In the genomic region with DNA sequence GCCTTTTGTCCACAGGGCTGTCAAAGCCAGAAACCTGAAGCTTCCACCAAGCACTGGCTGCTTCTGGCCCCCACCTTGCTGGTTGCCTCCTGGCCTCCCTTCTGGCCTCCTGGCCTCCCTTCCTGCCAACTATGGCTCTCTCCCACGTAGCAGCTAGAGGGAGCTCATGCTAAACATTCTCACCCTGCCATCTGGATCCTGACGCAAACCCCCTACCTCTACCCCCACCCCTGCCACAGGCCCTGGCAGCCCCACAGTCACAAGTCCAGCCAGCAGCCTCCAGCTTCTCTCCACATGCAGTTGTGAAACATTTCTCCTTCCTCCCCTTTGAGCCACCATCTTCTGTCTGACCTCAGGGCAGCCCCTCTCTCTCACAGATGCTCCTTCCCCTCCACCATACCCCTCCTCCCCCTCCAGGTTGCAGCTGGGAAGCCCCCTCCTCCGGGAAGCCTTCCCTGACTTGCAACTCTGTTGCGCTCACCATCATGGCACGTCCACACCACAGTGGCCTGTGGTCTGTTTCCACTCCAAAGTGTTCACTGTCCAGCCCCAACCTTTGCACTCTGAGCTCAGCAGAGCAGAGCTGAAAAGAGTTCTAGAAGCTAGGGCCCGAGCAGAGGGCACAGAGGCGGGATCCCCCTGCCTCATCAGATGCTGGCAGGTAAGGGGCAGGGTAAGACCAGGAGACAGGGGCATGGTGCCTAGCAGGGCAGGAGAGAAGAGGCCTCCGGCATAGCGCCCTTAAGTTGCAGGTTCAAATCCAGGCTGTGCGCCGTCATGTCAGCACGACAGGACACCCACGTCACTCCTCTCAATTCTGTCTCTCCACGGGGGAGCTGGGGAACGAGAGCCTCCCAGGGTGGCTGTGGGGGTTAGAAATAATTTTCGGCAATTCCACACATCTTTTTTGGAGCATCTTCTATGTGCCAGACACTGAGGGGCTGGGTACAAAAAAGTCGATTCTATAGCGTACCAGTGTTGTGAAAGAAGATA, we compare ENCODE assay signal across 13 cellular contexts. TPM values are rescaled to one million over a fixed set of nuclear protein-coding genes. Genes with fewer than 3 reads are reported as not detected.
DNase-seq lines count a peak whose midpoint lies in the region; ATAC-seq, FAIRE-seq and TF ChIP-seq lines count a peak whose summit lies in the region.
"Had no signal": no experiment of that assay in that cellular context is flagged by ENCODE, and none has a peak within 500 bp of the region (broad histone marks: within the 10 kb centered on the region; RNA-seq: fewer than 3 reads in every experiment).

No MANE protein-coding gene starts in this region.

- peaks cover 9% of the 10 kb centered on the region for H3K36me3 Mint-ChIP-seq in endodermal cell (ENCODE audit: low read depth)
- H3K36me3 Mint-ChIP-seq in mesothelial cell of epicardium: peaks cover 7% of the 10 kb centered on the region
- H3K36me3 Mint-ChIP-seq: memory B cell had no signal

- H3K9ac ChIP-seq in HepG2 (ENCODE audit: insufficient read depth, low read depth, low read length) (no peak overlapping the region), endodermal cell (ENCODE audit: extremely low read depth, low read length, poor library complexity, severe bottlenecking) (no peak overlapping the region)

- H3K36me3 ChIP-seq in HepG2 (replicated peaks in 1 of 2; ENCODE audit: control insufficient read depth in 1 of 2, insufficient read depth in 2 of 2, low read length in 2 of 2) (no peaks in the 10 kb centered on the region), right lobe of liver (no peaks in the 10 kb centered on the region), endodermal cell (ENCODE audit: control insufficient read depth, insufficient read depth, low read length) (no peaks in the 10 kb centered on the region), mucosa of descending colon (ENCODE audit: low read depth) (no peaks in the 10 kb centered on the region)
- H3K36me3 ChIP-seq: breast epithelium had no signal

- H3K27me3 ChIP-seq in HepG2 (ENCODE audit: control insufficient read depth in 1 of 2, insufficient read depth in 2 of 2, low read length in 2 of 2): peaks cover 0 to 2% of the 10 kb centered on the region in 2 experiments; a peak in 1 of 5 replicates
- H3K27me3 ChIP-seq in right lobe of liver: no peaks in the 10 kb centered on the region
- no peaks in the 10 kb centered on the region for H3K27me3 ChIP-seq in endodermal cell (ENCODE audit: control insufficient read depth, insufficient read depth, low read length, poor library complexity, severe bottlenecking)
- H3K27me3 ChIP-seq: breast epithelium had no signal

- BruUV-seq in HepG2 (replicated peaks; lab: Mats Ljungman, UMichigan): no TSS peak

- TF ChIP-seq CTCF in HepG2 (CRISPR knock-in tag; IDR thresholded peaks at IDR 0.05): peak; percentile 49; the same call in 1 of the 2 replicates
- TF ChIP-seq CTCF in right lobe of liver (IDR thresholded peaks at IDR 0.05): no peak
- TF ChIP-seq CTCF in endodermal cell (conservative IDR thresholded peaks at IDR 0.05): peak; percentile 52
- TF ChIP-seq CTCF in mucosa of descending colon (IDR thresholded peaks at IDR 0.05): no peak
- TF ChIP-seq CTCF in mesothelial cell of epicardium (IDR thresholded peaks at IDR 0.05; ENCODE audit: unreplicated experiment): no peak

- POLR2A ChIA-PET in HepG2 (lab: Yijun Ruan, JAX): interaction anchor here (0.6 kb wide), 1 partner anchor 297 kb away, joined by 3 read pairs; no protein-coding TSS in a partner anchor

- in situ Hi-C loops in HepG2 (cut with HindIII; ENCODE audit: extremely low pct_ligation_motif_present, low pct_unique_long_range_greater_than_20kb): no loop called here

- H3K27me3 Mint-ChIP-seq in endodermal cell (ENCODE audit: insufficient read depth) (no peaks in the 10 kb centered on the region), mesothelial cell of epicardium (ENCODE audit: low read depth) (no peaks in the 10 kb centered on the region)

- H4K20me1 ChIP-seq in HepG2 (ENCODE audit: insufficient read depth, low read length): no peaks in the 10 kb centered on the region

- no peak for FAIRE-seq in HepG2 (lab: Jason Lieb, UNC)
- FAIRE-seq: endometrium had no signal

- CTCF ChIA-PET in HepG2 (lab: Yijun Ruan, JAX; ENCODE audit: low intra/inter-chr PET ratio, low total read pairs): interaction anchor here (1.0 to 2.2 kb wide), 2 partner anchors 150 kb away, joined by 5 to 8 read pairs; no protein-coding TSS in a partner anchor

- TF ChIP-seq RAD21 in HepG2 (CRISPR knock-in tag; IDR thresholded peaks at IDR 0.05): no peak

- H3K27ac ChIP-seq in HepG2 (ENCODE audit: extremely low read length, insufficient read depth, low read length): no peak overlapping the region
- no peak overlapping the region for H3K27ac ChIP-seq in right lobe of liver
- no peak overlapping the region for H3K27ac ChIP-seq in endodermal cell (ENCODE audit: low read depth, low read length)
- H3K27ac ChIP-seq: breast epithelium had no signal

- WGBS in HepG2 (ENCODE audit: low lambda C conversion rate): 22% methylated on average over 13 of the region's 18 CpGs
- 54% methylated on average over 13 of the region's 18 CpGs for WGBS in right lobe of liver (ENCODE audit: insufficient coverage, low coverage, low lambda C conversion rate, missing lambda C conversion rate)
- WGBS in endodermal cell (ENCODE audit: insufficient coverage in 1 of 2, insufficient read length in 1 of 2), 2 experiments: 88 to 91% methylated on average over 15 to 18 of the region's 18 CpGs

- H3K27ac Mint-ChIP-seq in endodermal cell (no peak overlapping the region), mesothelial cell of epicardium (no peak overlapping the region)
- H3K27ac Mint-ChIP-seq: activated T-helper 1 cell treated with anti-CD3 and anti-CD28 coated beads, Interleukin-12 subunit alpha, Interleukin-12 subunit beta, Interleukin-2, Interleukin-4 antibody, amounts not matched to agents 30 ng/mL and 10 ng/mL and 1 ng/mL, durations not matched to agents 14 hours and 24 hours and 36 hours; memory B cell had no signal

- TF ChIP-seq POLR2A in HepG2 (IDR thresholded peaks at IDR 0.05; ENCODE audit: insufficient read depth in 1 of 2, low read depth in 2 of 2, low read length in 2 of 2) (no peak), right lobe of liver (IDR thresholded peaks at IDR 0.05) (no peak)

- DNase-seq in HepG2 (ENCODE audit: low spot score): peak; percentile 13
- DNase-seq in right lobe of liver: no peak
- peak; percentile 18 for DNase-seq in NCI-H82 treated with DMSO at 0.1 percent for 48 hours (lab: John Stamatoyannopoulos, UW; ENCODE audit: unreplicated experiment)
- peak; percentile 60 for DNase-seq in endodermal cell
- DNase-seq in globus pallidus (ENCODE audit: low spot score): no peak
- DNase-seq in mucosa of descending colon: no peak
- no peak for DNase-seq in NCI-H2029 treated with DMSO at 0.1 percent for 48 hours (lab: John Stamatoyannopoulos, UW)
- no peak for DNase-seq in mesothelial cell of epicardium (ENCODE audit: low spot score in 2 of 2, unreplicated experiment in 2 of 2)
- DNase-seq: activated CD4-positive, alpha-beta T cell treated with anti-CD3 and anti-CD28 coated beads for 4 hours had no signal

- H3K4me1 Mint-ChIP-seq in endodermal cell: no peaks in the 10 kb centered on the region
- H3K4me1 Mint-ChIP-seq in mesothelial cell of epicardium: peaks cover 1% of the 10 kb centered on the region

- no peak overlapping the region for H2AFZ ChIP-seq in HepG2 (ENCODE audit: low read length)

- peak; percentile 20; the same call in 2 of the 3 replicates for ATAC-seq in HepG2
- ATAC-seq in right lobe of liver: no peak
- ATAC-seq in mucosa of descending colon: no peak

- no peak overlapping the region for H3K4me2 ChIP-seq in HepG2 (ENCODE audit: low read depth, low read length)

- intact Hi-C loops in HepG2 (cut with micrococcal nuclease; ENCODE audit: unreplicated experiment) (no loop called here), right lobe of liver (cut with DNase I) (no loop called here), mucosa of descending colon (cut with DNase I, micrococcal nuclease) (no loop called here)

- H3K79me2 ChIP-seq in HepG2 (ENCODE audit: insufficient read depth, low read length): no peaks in the 10 kb centered on the region

- no peaks in the 10 kb centered on the region for H3K9me3 Mint-ChIP-seq in endodermal cell
- peaks cover 3% of the 10 kb centered on the region for H3K9me3 Mint-ChIP-seq in mesothelial cell of epicardium
- H3K9me3 Mint-ChIP-seq: activated T-helper 1 cell treated with anti-CD3 and anti-CD28 coated beads, Interleukin-12 subunit alpha, Interleukin-12 subunit beta, Interleukin-2, Interleukin-4 antibody, amounts not matched to agents 30 ng/mL and 10 ng/mL and 1 ng/mL, durations not matched to agents 14 hours and 24 hours and 36 hours had no signal

- H3K4me3 ChIP-seq in HepG2 (replicated peaks in 1 of 3; ENCODE audit: insufficient read depth in 1 of 3, low read depth in 2 of 3, low read length in 3 of 3) (no peak overlapping the region), right lobe of liver (no peak overlapping the region), endodermal cell (ENCODE audit: low read length) (no peak overlapping the region), mucosa of descending colon (no peak overlapping the region)
- H3K4me3 ChIP-seq: breast epithelium had no signal

- H3K9me3 ChIP-seq in HepG2 (ENCODE audit: low read length) (no peaks in the 10 kb centered on the region), right lobe of liver (no peaks in the 10 kb centered on the region), endodermal cell (ENCODE audit: control insufficient read depth, low read length) (no peaks in the 10 kb centered on the region), mucosa of descending colon (no peaks in the 10 kb centered on the region)
- H3K9me3 ChIP-seq: breast epithelium had no signal

- TF ChIP-seq EP300 in HepG2 (IDR thresholded peaks at IDR 0.05; ENCODE audit: low read depth in 2 of 2, low read length in 2 of 2): no peak
- TF ChIP-seq EP300 in HepG2 (CRISPR knock-in tag; IDR thresholded peaks at IDR 0.05; ENCODE audit: borderline replicate concordance): no peak

- H3K4me1 ChIP-seq in HepG2 (ENCODE audit: insufficient read depth, low read length): peaks cover 11% of the 10 kb centered on the region
- no peaks in the 10 kb centered on the region for H3K4me1 ChIP-seq in right lobe of liver
- H3K4me1 ChIP-seq in endodermal cell (ENCODE audit: control insufficient read depth, insufficient read depth, low read length): no peaks in the 10 kb centered on the region
- peaks cover 5% of the 10 kb centered on the region for H3K4me1 ChIP-seq in mucosa of descending colon (ENCODE audit: low read depth)
- H3K4me1 ChIP-seq: breast epithelium had no signal

- no peak overlapping the region for H3K4me3 Mint-ChIP-seq in endodermal cell
- no peak overlapping the region for H3K4me3 Mint-ChIP-seq in mesothelial cell of epicardium
- H3K4me3 Mint-ChIP-seq: activated T-helper 1 cell treated with anti-CD3 and anti-CD28 coated beads, Interleukin-12 subunit alpha, Interleukin-12 subunit beta, Interleukin-2, Interleukin-4 antibody, amounts not matched to agents 30 ng/mL and 10 ng/mL and 1 ng/mL, durations not matched to agents 14 hours and 24 hours and 36 hours; memory B cell had no signal

RNA-seq across cellular contexts. Expression of gene ADGRL1, which starts 7.3 kb away (rescaled TPM):
- total RNA-seq in HepG2 (2016; rRNA removed; fragmentation: Illumina TruSeq; extraction: Trizol) (0.41 and 0.49 TPM in 2 replicates), right lobe of liver (1 to 10 TPM in 3 of 6 experiments, under 1 TPM in 3; 0.46 to 4.6 (median 1.3) TPM), endodermal cell (10 to 100 TPM; 70.8 to 82.6 TPM), mucosa of descending colon (10 to 100 TPM; 29.2 to 54.6 (median 35.8) TPM), mesothelial cell of epicardium (97.9 to 106 TPM (median 102 TPM) in 3 replicates)
- 0.26 and 0.61 TPM in 2 replicates for total RNA-seq in HepG2 (2016; cell fraction: cytosol; rRNA removed; fragmentation: Illumina TruSeq; extraction: Trizol; ENCODE audit: low read depth)
- 0.37 and 0.69 TPM in 2 replicates for total RNA-seq in HepG2 (2016; cell fraction: insoluble cytoplasmic fraction; rRNA removed; fragmentation: Illumina TruSeq; extraction: Trizol)
- total RNA-seq in HepG2 (2016; cell fraction: membrane; rRNA removed; fragmentation: Illumina TruSeq; extraction: Trizol): 0.59 and 1.0 TPM in 2 replicates
- 0.50 and 0.56 TPM in 2 replicates for total RNA-seq in HepG2 (2016; cell fraction: nucleus; rRNA removed; fragmentation: Illumina TruSeq; extraction: Trizol)
- 1.7 and 1.9 TPM in 2 replicates for polyA plus RNA-seq in HepG2 (2011; rRNA removed)
- polyA plus RNA-seq in HepG2 (2011; cell fraction: cytosol; rRNA removed): 0.95 and 1.3 TPM in 2 replicates
- polyA plus RNA-seq in HepG2 (2011; cell fraction: nucleus; rRNA removed): 7.9 and 10.6 TPM in 2 replicates
- 1.6 and 3.4 TPM in 2 replicates for polyA plus RNA-seq in HepG2 (2012)
- polyA plus RNA-seq in HepG2 (2016; cell fraction: cytosol; fragmentation: Illumina TruSeq; extraction: Trizol; ENCODE audit: low read depth): 0.20 and 0.24 TPM in 2 replicates
- polyA plus RNA-seq in HepG2 (2016; cell fraction: insoluble cytoplasmic fraction; fragmentation: Illumina TruSeq; extraction: Trizol; ENCODE audit: low read depth): 1.5 TPM in 2 replicates
- polyA plus RNA-seq in HepG2 (2016; cell fraction: membrane; fragmentation: Illumina TruSeq; extraction: Trizol; ENCODE audit: low read depth): 0.41 and 0.47 TPM in 2 replicates
- polyA plus RNA-seq in HepG2 (2016; cell fraction: nucleus; fragmentation: Illumina TruSeq; extraction: Trizol; ENCODE audit: insufficient read depth, low read depth): 1.1 and 1.2 TPM in 2 replicates
- 6.1 and 14.3 TPM in 2 replicates for polyA minus RNA-seq in HepG2 (2011; rRNA and poly(A)+ RNA removed; ENCODE audit: low replicate concordance)
- 0.62 and 0.99 TPM in 2 replicates for polyA minus RNA-seq in HepG2 (2011; cell fraction: cytosol; rRNA and poly(A)+ RNA removed)
- polyA minus RNA-seq in HepG2 (2011; cell fraction: nucleus; rRNA and poly(A)+ RNA removed): 2.0 and 2.2 TPM in 2 replicates
- 61.7 TPM for polyA plus RNA-seq in endodermal cell (2013, experiment 1 of 2)
- 51.6 TPM for polyA plus RNA-seq in endodermal cell (2013, experiment 2 of 2)

Comparison
In these comparisons a context has a peak if more than half of its experiments do, and no peak if none do; other contexts are left out.
1. DNase-seq: peak in HepG2 (single experiment), NCI-H82 treated with DMSO at 0.1 percent for 48 hours (single experiment) and endodermal cell (single experiment); none in right lobe of liver (0 of 3), globus pallidus (single experiment), mucosa of descending colon (0 of 3), NCI-H2029 treated with DMSO at 0.1 percent for 48 hours (single experiment) and mesothelial cell of epicardium (0 of 2).
2. CTCF ChIP-seq: peak in HepG2 (single experiment) and endodermal cell (single experiment); none in right lobe of liver (0 of 4), mucosa of descending colon (single experiment) and mesothelial cell of epicardium (single experiment).
3. RNA of gene ADGRL1, which starts 7.3 kb away (total RNA-seq): 97.9 to 106 TPM in mesothelial cell of epicardium, 70.8 to 82.6 TPM in endodermal cell and 29.2 to 54.6 TPM in mucosa of descending colon; 0.46 to 4.6 TPM in right lobe of liver and 0.26 to 1.0 TPM in HepG2; every median in the first group is over 4 times any median in the second.